10 cellular contexts compared by ENCODE assay signal in the genomic region with DNA sequence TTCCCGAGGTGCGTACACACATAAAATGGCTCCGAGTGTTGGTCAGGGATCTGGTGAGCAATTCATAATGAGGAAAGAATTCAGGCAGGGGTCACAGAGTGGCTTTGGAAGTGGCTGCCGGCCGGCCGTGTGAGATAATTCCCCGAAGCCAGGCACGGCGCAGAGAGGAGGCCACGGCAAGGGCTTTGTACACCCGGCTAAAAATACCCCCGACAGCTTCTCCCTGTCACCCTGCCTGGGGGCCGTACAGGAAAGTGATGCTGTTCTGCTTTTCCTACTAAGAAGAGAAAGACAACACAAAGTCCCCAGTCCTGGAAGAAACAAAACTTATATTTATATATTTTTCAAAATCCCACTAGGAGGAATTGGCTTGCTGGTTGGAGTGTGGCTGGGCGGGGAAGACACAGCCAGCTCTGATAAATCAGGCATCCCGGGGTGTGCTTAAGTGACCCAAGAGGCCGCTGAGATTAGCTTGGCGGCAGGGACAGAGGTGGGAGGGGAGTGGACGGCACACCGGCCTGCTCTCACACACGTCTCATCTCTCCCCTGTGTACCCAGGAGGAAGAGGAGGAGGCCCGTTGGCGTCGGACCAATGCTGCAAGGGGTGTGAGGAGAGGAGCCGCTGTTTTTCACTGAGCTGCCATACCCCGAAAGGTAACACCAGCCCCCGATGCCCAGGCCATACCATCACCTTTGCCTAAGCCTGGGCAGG.
DNase-seq lines count a peak whose midpoint lies in the region; ATAC-seq and TF ChIP-seq lines count a peak whose summit lies in the region.
"Had no signal": no experiment of that assay in that cellular context is flagged by ENCODE, and none has a peak within 500 bp of the region (broad histone marks: within the 10 kb centered on the region; RNA-seq: fewer than 3 reads in every experiment).

No MANE protein-coding gene starts in this region.

- DNase-seq in T-helper 2 cell treated with Interferon-gamma antibody and Interleukin-4, amounts not matched to agents 5 μg/mL and 100 μg/mL, for 36 hours (ENCODE audit: low spot score): no peak
- no peak for DNase-seq in T-helper 2 cell
- DNase-seq in upper lobe of left lung: peak in 1 of 2 donors; percentile 71
- DNase-seq in DMS53 (lab: John Stamatoyannopoulos, UW): no peak
- DNase-seq in SK-N-DZ (ENCODE audit: low spot score): no peak
- DNase-seq: AML-193, NCI-H510A treated with DMSO at 0.1 percent for 48 hours had no signal

- H3K27me3 ChIP-seq in endocrine pancreas (ENCODE audit: control insufficient read depth, insufficient read depth, low read length) (no peaks in the 10 kb centered on the region), mucosa of rectum (ENCODE audit: control insufficient read depth in 2 of 2, insufficient read depth in 2 of 2, low read length in 2 of 2) (no peaks in the 10 kb centered on the region), upper lobe of left lung (no peaks in the 10 kb centered on the region)

- H3K36me3 Mint-ChIP-seq in T-helper 2 cell treated with Interferon-gamma antibody and Interleukin-4, amounts not matched to agents 5 μg/mL and 100 μg/mL, for 36 hours (ENCODE audit: low read depth): peaks cover 27% of the 10 kb centered on the region

- ATAC-seq in upper lobe of left lung (ENCODE audit: low FRiP score in 2 of 2) (peak; percentile 41 to 71), HG02759 (IDR thresholded peaks at IDR 0.05; ENCODE audit: unreplicated experiment) (no peak)

- H3K4me3 ChIP-seq in endocrine pancreas (ENCODE audit: control insufficient read depth, insufficient read depth, low read length) (no peak overlapping the region), mucosa of rectum (ENCODE audit: low read length in 2 of 2) (no peak overlapping the region), upper lobe of left lung (no peak overlapping the region)

- no peaks in the 10 kb centered on the region for H3K36me3 ChIP-seq in endocrine pancreas (ENCODE audit: control insufficient read depth, insufficient read depth, low read length)
- peaks cover 15 to 38% of the 10 kb centered on the region in 2 donors for H3K36me3 ChIP-seq in mucosa of rectum (ENCODE audit: control insufficient read depth in 2 of 2, insufficient read depth in 2 of 2, low read length in 2 of 2)
- peaks cover 2 to 26% (median 17%) of the 10 kb centered on the region in 4 donors for H3K36me3 ChIP-seq in upper lobe of left lung

- peak in 2 of 4 donors; percentile 9 to 34 for TF ChIP-seq EP300 in upper lobe of left lung (IDR thresholded peaks at IDR 0.05)

- H3K27me3 Mint-ChIP-seq in T-helper 2 cell treated with Interferon-gamma antibody and Interleukin-4, amounts not matched to agents 5 μg/mL and 100 μg/mL, for 36 hours (ENCODE audit: low read depth): no peaks in the 10 kb centered on the region

- H3K9ac ChIP-seq in endocrine pancreas (ENCODE audit: control insufficient read depth, insufficient read depth, low read length) (peak overlapping the region; percentile 19), mucosa of rectum (ENCODE audit: low read depth in 1 of 2, low read length in 2 of 2) (peak overlapping the region in 1 of 2 donors; percentile 5)

- H3K27ac Mint-ChIP-seq in T-helper 2 cell treated with Interferon-gamma antibody and Interleukin-4, amounts not matched to agents 5 μg/mL and 100 μg/mL, for 36 hours: peak overlapping the region; percentile 26

- WGBS in upper lobe of left lung, 2 donors: 29 to 32% methylated on average over 25 to 26 of the region's 26 CpGs

- peak in 1 of 4 donors; percentile 18 for TF ChIP-seq POLR2A in upper lobe of left lung (IDR thresholded peaks at IDR 0.05)

- H3K4me3 Mint-ChIP-seq in T-helper 2 cell treated with Interferon-gamma antibody and Interleukin-4, amounts not matched to agents 5 μg/mL and 100 μg/mL, for 36 hours: no peak overlapping the region

- peaks cover 38% of the 10 kb centered on the region for H3K4me1 Mint-ChIP-seq in T-helper 2 cell treated with Interferon-gamma antibody and Interleukin-4, amounts not matched to agents 5 μg/mL and 100 μg/mL, for 36 hours (ENCODE audit: low read depth)

- H3K27ac ChIP-seq in mucosa of rectum (ENCODE audit: low read depth in 2 of 2, low read length in 2 of 2) (peak overlapping the region; percentile 45 to 54), upper lobe of left lung (peak overlapping the region; percentile 80 to 92 (median 86))

- no peaks in the 10 kb centered on the region for H3K9me3 Mint-ChIP-seq in T-helper 2 cell treated with Interferon-gamma antibody and Interleukin-4, amounts not matched to agents 5 μg/mL and 100 μg/mL, for 36 hours

- H3K4me1 ChIP-seq in endocrine pancreas (ENCODE audit: control insufficient read depth, insufficient read depth, low read length) (no peaks in the 10 kb centered on the region), mucosa of rectum (ENCODE audit: control insufficient read depth in 2 of 2, insufficient read depth in 2 of 2, low read length in 2 of 2) (peaks cover 16 to 29% of the 10 kb centered on the region in 2 donors), upper lobe of left lung (peaks cover 71 to 92% (median 88%) of the 10 kb centered on the region in 4 donors)

- TF ChIP-seq CTCF in upper lobe of left lung (IDR thresholded peaks at IDR 0.05): no peak

- H3K9me3 ChIP-seq in endocrine pancreas (ENCODE audit: control insufficient read depth, low read length) (no peaks in the 10 kb centered on the region), mucosa of rectum (ENCODE audit: control insufficient read depth in 2 of 2, low read length in 2 of 2) (no peaks in the 10 kb centered on the region), upper lobe of left lung (no peaks in the 10 kb centered on the region)
